ENCODE assay signal across 8 cellular contexts in genomic region chr16:68265078-68265925, GRCh38. TPM values are rescaled to one million over a fixed set of nuclear protein-coding genes. Genes with fewer than 3 reads are reported as not detected.
DNase-seq lines count a peak whose midpoint lies in the region; ATAC-seq and TF ChIP-seq lines count a peak whose summit lies in the region.

No MANE protein-coding gene starts in this region.

- H3K4me2 ChIP-seq in smooth muscle cell = peak overlapping the region; percentile 91

- peaks cover 8% of the 10 kb centered on the region for H3F3A ChIP-seq in smooth muscle cell (ENCODE audit: low read depth)

- H3K4me1 Mint-ChIP-seq in brain = peaks cover 38% of the 10 kb centered on the region

- H3K36me3 ChIP-seq in iPS-20b (ENCODE audit: insufficient read depth, low read depth, low read length) (no peaks in the 10 kb centered on the region), smooth muscle cell (ENCODE audit: low read depth) (no peaks in the 10 kb centered on the region)

- H4K20me1 ChIP-seq in smooth muscle cell (ENCODE audit: low read depth) = peaks cover 37% of the 10 kb centered on the region

- H3K27ac ChIP-seq in iPS-20b (ENCODE audit: low read length) (no peak overlapping the region), smooth muscle cell (ENCODE audit: low read depth) (peak overlapping the region; percentile 94)

- TF ChIP-seq CTCF in brain (conservative IDR thresholded peaks at IDR 0.05) = no peak
- TF ChIP-seq CTCF in smooth muscle cell (IDR thresholded peaks at IDR 0.05; ENCODE audit: borderline replicate concordance, insufficient read depth, poor library complexity, severe bottlenecking) = no peak

- H3K9ac ChIP-seq in iPS-20b (ENCODE audit: low read depth, low read length) (peak overlapping the region; percentile 77), smooth muscle cell (ENCODE audit: low read depth) (peak overlapping the region; percentile 94)

- H3K4me1 ChIP-seq in iPS-20b (ENCODE audit: insufficient read depth, low read length) (peaks cover 9% of the 10 kb centered on the region), smooth muscle cell (ENCODE audit: low read depth) (peaks cover 7% of the 10 kb centered on the region)

- H3K27ac Mint-ChIP-seq in brain = peak overlapping the region; percentile 91 to 97 (median 96)

- H3K4me3 ChIP-seq in iPS-20b (ENCODE audit: low read length) (peak overlapping the region; percentile 87), smooth muscle cell (peak overlapping the region; percentile 63)

- H3K79me2 ChIP-seq in smooth muscle cell (ENCODE audit: low read depth) = peaks cover 47% of the 10 kb centered on the region

- peaks cover 19% of the 10 kb centered on the region for H3K27me3 ChIP-seq in iPS-20b (ENCODE audit: insufficient read depth, low read length)
- no peaks in the 10 kb centered on the region for H3K27me3 ChIP-seq in smooth muscle cell (ENCODE audit: low read depth)

- H3K9me3 ChIP-seq in iPS-20b (ENCODE audit: insufficient read depth, low read depth, low read length) = no peaks in the 10 kb centered on the region
- no peaks in the 10 kb centered on the region for H3K9me3 ChIP-seq in smooth muscle cell (replicated peaks; ENCODE audit: low read depth)

- peaks cover 6% of the 10 kb centered on the region for H3K27me3 Mint-ChIP-seq in brain

- peaks cover 6% of the 10 kb centered on the region for H3K36me3 Mint-ChIP-seq in brain

- peaks cover 0 to 3% (median 0%) of the 10 kb centered on the region in 5 experiments for H3K9me3 Mint-ChIP-seq in brain

- DNase-seq in activated CD4-positive, CD25-positive, alpha-beta regulatory T cell (lab: John Stamatoyannopoulos, UW) = no peak
- peak; percentile 90 for DNase-seq in HS-27A (ENCODE audit: low read depth)
- peak; percentile 43 to 60 for DNase-seq in SW 1271 (lab: John Stamatoyannopoulos, UW)
- DNase-seq in smooth muscle cell (lab: John Stamatoyannopoulos, UW; ENCODE audit: unreplicated experiment) = peak; percentile 23
- DNase-seq in midbrain (lab: John Stamatoyannopoulos, UW) = no peak

- WGBS in smooth muscle cell (ENCODE audit: low lambda C conversion rate) = 5% methylated on average over 23 of the region's 23 CpGs

- peak; percentile 9 to 15 for ATAC-seq in activated CD4-positive, CD25-positive, alpha-beta regulatory T cell treated with anti-CD3 and anti-CD28 coated beads, Interleukin-2, amount 50 U/mL, for 24 hours

- peak overlapping the region; percentile 77 for H2AFZ ChIP-seq in smooth muscle cell (ENCODE audit: low read depth)

- H3K4me3 Mint-ChIP-seq in brain = peak overlapping the region; percentile 93 to 95 (median 95)

RNA-seq across cellular contexts. Expression of gene SLC7A6, which starts 1.0 kb away (rescaled TPM):
- polyA plus RNA-seq in brain (ENCODE audit: insufficient read depth, low read depth, low replicate concordance) = 4.8 TPM
- total RNA-seq in smooth muscle cell = 16.5 and 22.7 TPM in 2 replicates
- 11.4 and 15.9 TPM in 2 replicates for polyA plus RNA-seq in smooth muscle cell

RNA-seq across cellular contexts. Expression of gene PLA2G15, which starts 20.1 kb away (rescaled TPM):
- 12.2 TPM for polyA plus RNA-seq in brain (ENCODE audit: insufficient read depth, low read depth, low replicate concordance)
- 22.5 and 24.2 TPM in 2 replicates for total RNA-seq in smooth muscle cell
- 29.7 and 38.3 TPM in 2 replicates for polyA plus RNA-seq in smooth muscle cell

RNA-seq across cellular contexts. Expression of gene ESRP2, which starts 29.4 kb away (rescaled TPM):
- 1.8 TPM for polyA plus RNA-seq in brain (ENCODE audit: insufficient read depth, low read depth, low replicate concordance)
- total RNA-seq in smooth muscle cell = 5.5 and 8.5 TPM in 2 replicates
- polyA plus RNA-seq in smooth muscle cell = 2.7 and 11.1 TPM in 2 replicates

RNA-seq across cellular contexts. Expression of gene SLC7A6OS, which starts 45.4 kb away (rescaled TPM):
- polyA plus RNA-seq in brain (ENCODE audit: insufficient read depth, low read depth, low replicate concordance) (12.9 TPM), smooth muscle cell (13.2 and 13.9 TPM in 2 replicates)
- total RNA-seq in smooth muscle cell = 8.3 and 9.6 TPM in 2 replicates

RNA-seq across cellular contexts. Expression of gene PRMT7, which starts 45.5 kb away (rescaled TPM):
- polyA plus RNA-seq in brain (ENCODE audit: insufficient read depth, low read depth, low replicate concordance) = 53.6 TPM
- total RNA-seq in smooth muscle cell = 16.3 and 22.1 TPM in 2 replicates
- 19.7 and 25.4 TPM in 2 replicates for polyA plus RNA-seq in smooth muscle cell

Comparison
In these comparisons a context has a peak if more than half of its experiments do, and no peak if none do; other contexts are left out.
1. DNase-seq: peak in HS-27A (single experiment), SW 1271 (2 of 2) and smooth muscle cell (single experiment); none in activated CD4-positive, CD25-positive, alpha-beta regulatory T cell (0 of 4) and midbrain (single experiment).